12 cellular contexts compared by ENCODE assay signal in genomic region chr6:38307730-38308129, GRCh38.
A peak's percentile ranks its signal among the peaks of the same experiment; 100 is the strongest.
DNase-seq lines count a peak whose midpoint lies in the region; ATAC-seq and TF ChIP-seq lines count a peak whose summit lies in the region.
"Had no signal": no experiment of that assay in that cellular context is flagged by ENCODE, and none has a peak within 500 bp of the region (broad histone marks: within the 10 kb centered on the region; RNA-seq: fewer than 3 reads in every experiment).

No MANE protein-coding gene starts in this region.

- H3K36me3 Mint-ChIP-seq in nephron progenitor cell (ENCODE audit: low read depth), result no peaks in the 10 kb centered on the region
- H3K36me3 Mint-ChIP-seq in WTC11, result no peaks in the 10 kb centered on the region

- H3K27ac ChIP-seq in SK-N-SH (ENCODE audit: low read depth in 2 of 2, low read length in 1 of 2) (peak overlapping the region in 1 of 2 experiments; percentile 59; a peak in 2 of 4 replicates), left lung (no peak overlapping the region)
- H3K27ac ChIP-seq: testis, WERI-Rb-1 had no signal

- H3K9ac ChIP-seq in SK-N-SH, result no peak overlapping the region

- POLR2A ChIA-PET in SK-N-SH (lab: Yijun Ruan, JAX), result no interaction called here
- POLR2A ChIA-PET in WTC11 (lab: Charles Lee), result no interaction called here

- H2AFZ ChIP-seq in SK-N-SH (ENCODE audit: low read depth), result no peak overlapping the region

- no peak overlapping the region for H3K4me2 ChIP-seq in SK-N-SH

- H3K9me3 ChIP-seq in SK-N-SH (no peaks in the 10 kb centered on the region), left lung (no peaks in the 10 kb centered on the region)
- H3K9me3 ChIP-seq: testis had no signal

- H3K27ac Mint-ChIP-seq in nephron progenitor cell, result peak overlapping the region; percentile 3
- H3K27ac Mint-ChIP-seq in WTC11, result no peak overlapping the region

- no peaks in the 10 kb centered on the region for H4K20me1 ChIP-seq in SK-N-SH (ENCODE audit: insufficient read depth)

- H3K27me3 Mint-ChIP-seq in nephron progenitor cell (ENCODE audit: low read depth, poor library complexity), result peaks cover 4% of the 10 kb centered on the region
- H3K27me3 Mint-ChIP-seq in WTC11 (ENCODE audit: low read depth), result no peaks in the 10 kb centered on the region

- H3K4me3 Mint-ChIP-seq in nephron progenitor cell (no peak overlapping the region), WTC11 (no peak overlapping the region)

- no peaks in the 10 kb centered on the region for H3K9me2 ChIP-seq in SK-N-SH

- TF ChIP-seq RAD21 in SK-N-SH (IDR thresholded peaks at IDR 0.05; ENCODE audit: low read length), result no peak

- H3K4me3 ChIP-seq in SK-N-SH (ENCODE audit: low read depth in 2 of 2, low read length in 1 of 2), result no peak overlapping the region
- H3K4me3 ChIP-seq in left lung, result no peak overlapping the region
- H3K4me3 ChIP-seq: testis had no signal

- H3K27me3 ChIP-seq in SK-N-SH (ENCODE audit: insufficient read depth) (no peaks in the 10 kb centered on the region), left lung (no peaks in the 10 kb centered on the region)
- H3K27me3 ChIP-seq: testis had no signal

- H3K36me3 ChIP-seq in SK-N-SH (replicated peaks in 1 of 2; ENCODE audit: control insufficient read depth in 1 of 2, insufficient read depth in 2 of 2, low read length in 1 of 2), result no peaks in the 10 kb centered on the region
- H3K36me3 ChIP-seq in left lung, result no peaks in the 10 kb centered on the region
- H3K36me3 ChIP-seq: WERI-Rb-1 had no signal

- H3K9me3 Mint-ChIP-seq in nephron progenitor cell (no peaks in the 10 kb centered on the region), WTC11 (no peaks in the 10 kb centered on the region; the same call in 1 of the 2 replicates)

- no peaks in the 10 kb centered on the region for H3K79me2 ChIP-seq in SK-N-SH (ENCODE audit: insufficient read depth)

- ATAC-seq in SK-N-SH treated with all-trans-retinoic acid at 6 μM for 48 hours, result no peak
- ATAC-seq in HG02798 (IDR thresholded peaks at IDR 0.05; ENCODE audit: poor library complexity, unreplicated experiment), result peak; percentile 67
- ATAC-seq in left lung, result no peak
- no peak for ATAC-seq in HG03039 (IDR thresholded peaks at IDR 0.05; ENCODE audit: unreplicated experiment)
- no peak for ATAC-seq in WTC11

- TF ChIP-seq CTCF in SK-N-SH (IDR thresholded peaks at IDR 0.05), result no peak
- no peak for TF ChIP-seq CTCF in nephron progenitor cell (IDR thresholded peaks at IDR 0.05)
- no peak for TF ChIP-seq CTCF in left lung (IDR thresholded peaks at IDR 0.05)
- no peak for TF ChIP-seq CTCF in WTC11 (IDR thresholded peaks at IDR 0.05)

- CTCF ChIA-PET in SK-N-SH (lab: Yijun Ruan, JAX) (no interaction called here), WTC11 (lab: Charles Lee) (interaction anchor here (0.6 to 1.4 kb wide), 3 partner anchors 13 to 186 kb away, joined by 3 to 4 read pairs (median 3); no protein-coding TSS in a partner anchor)

- DNase-seq in SK-N-SH (peak; percentile 26), NAMALWA (ENCODE audit: low spot score) (peak; percentile 65), nephron progenitor cell (no peak), left lung (no peak), WTC11 (ENCODE audit: low spot score) (no peak)
- DNase-seq: NCI-H748 treated with DMSO at 0.1 percent for 48 hours; stimulated activated CD4-positive, alpha-beta T cell treated with anti-CD3 and anti-CD28 coated beads, Interleukin-12 subunit alpha, Interleukin-12 subunit beta, amount 100 ng/mL, for 4 hours; testis; WERI-Rb-1 had no signal

- no peaks in the 10 kb centered on the region for H3F3A ChIP-seq in SK-N-SH (replicated peaks; ENCODE audit: insufficient read depth)

- peaks cover 10 to 15% of the 10 kb centered on the region in 2 experiments; a peak in 3 of 4 replicates for H3K4me1 ChIP-seq in SK-N-SH (ENCODE audit: control insufficient read depth in 1 of 2, insufficient read depth in 2 of 2, low read depth in 1 of 2, low read length in 1 of 2)
- peaks cover 0 to 15% of the 10 kb centered on the region in 2 donors for H3K4me1 ChIP-seq in left lung
- H3K4me1 ChIP-seq: testis had no signal

- no peak for TF ChIP-seq EP300 in SK-N-SH (IDR thresholded peaks at IDR 0.05; ENCODE audit: borderline replicate concordance in 1 of 2, low read depth in 1 of 2, low read length in 1 of 2)

- peaks cover 22% of the 10 kb centered on the region for H3K4me1 Mint-ChIP-seq in nephron progenitor cell
- H3K4me1 Mint-ChIP-seq in WTC11, result peaks cover 19% of the 10 kb centered on the region

- intact Hi-C loops in left lung (cut with DNase I), result no loop called here

TF ChIP-seq in SK-N-SH, 30 proteins besides CTCF, POLR2A, EP300 and RAD21 (continues in another document):
- peak; percentile 67 for TF ChIP-seq GATA2 (CRISPR knock-in tag; IDR thresholded peaks at IDR 0.05)
- TF ChIP-seq RXRA (IDR thresholded peaks at IDR 0.05; ENCODE audit: borderline replicate concordance, low read depth), result no peak
- no peak for TF ChIP-seq SMC3 (IDR thresholded peaks at IDR 0.05; ENCODE audit: low read depth, low read length)
- peak; percentile 47; the same call in 1 of the 2 replicates for TF ChIP-seq RCOR1 (IDR thresholded peaks at IDR 0.05; ENCODE audit: low read length)
- no peak for TF ChIP-seq NFIC (IDR thresholded peaks at IDR 0.05; ENCODE audit: borderline replicate concordance)
- TF ChIP-seq MAX (IDR thresholded peaks at IDR 0.05; ENCODE audit: low read depth), result no peak
- TF ChIP-seq FOXJ3 (CRISPR knock-in tag; IDR thresholded peaks at IDR 0.05), result no peak

TF ChIP-seq in SK-N-SH treated with all-trans-retinoic acid at 6 μM for 48 hours, 23 proteins besides CTCF, POLR2A, EP300 and RAD21:
- TF ChIP-seq ZNF8 (CRISPR knock-in tag; IDR thresholded peaks at IDR 0.05) (no peak), TOX (CRISPR knock-in tag; IDR thresholded peaks at IDR 0.05; ENCODE audit: borderline replicate concordance) (no peak), ZFP30 (CRISPR knock-in tag; IDR thresholded peaks at IDR 0.05) (no peak), TCF4 (CRISPR knock-in tag; IDR thresholded peaks at IDR 0.05; ENCODE audit: borderline replicate concordance) (no peak), ZFP3 (CRISPR knock-in tag; IDR thresholded peaks at IDR 0.05) (no peak), ZNF565 (CRISPR knock-in tag; conservative IDR thresholded peaks at IDR 0.05; ENCODE audit: low read depth) (no peak), BACH2 (CRISPR knock-in tag; IDR thresholded peaks at IDR 0.05; ENCODE audit: borderline replicate concordance) (no peak), RARB (CRISPR knock-in tag; IDR thresholded peaks at IDR 0.05) (no peak)
TF ChIP-seq in SK-N-SH treated with all-trans-retinoic acid at 6 μM for 48 hours: peak in this region for 0.

TF ChIP-seq in WTC11, 78 proteins besides CTCF, POLR2A, EP300 and RAD21 (continues in another document):
- TF ChIP-seq PRDM15 (CRISPR knock-in tag; IDR thresholded peaks at IDR 0.05), result no peak
- no peak for TF ChIP-seq ZNF532 (CRISPR knock-in tag; IDR thresholded peaks at IDR 0.05; ENCODE audit: borderline replicate concordance)
- TF ChIP-seq ESRRA (CRISPR knock-in tag; IDR thresholded peaks at IDR 0.05; ENCODE audit: borderline replicate concordance), result no peak

Comparison
In these comparisons a context has a peak if more than half of its experiments do, and no peak if none do; other contexts are left out.
1. DNase-seq: peak in SK-N-SH (single experiment) and NAMALWA (single experiment); none in nephron progenitor cell (single experiment), left lung (0 of 2) and WTC11 (single experiment).